25 cellular contexts compared by ENCODE assay signal in genomic region chr22:27685515-27685914, GRCh38.
DNase-seq lines count a peak whose midpoint lies in the region; ATAC-seq and TF ChIP-seq lines count a peak whose summit lies in the region.
"Had no signal": no experiment of that assay in that cellular context is flagged by ENCODE, and none has a peak within 500 bp of the region (broad histone marks: within the 10 kb centered on the region; RNA-seq: fewer than 3 reads in every experiment).

No MANE protein-coding gene starts in this region.

- intact Hi-C loops in heart right ventricle (cut with DNase I) = loop anchor here in 1 of 10 donors (5.0 kb wide), 1 partner anchor 48 kb away; no protein-coding TSS in a partner anchor
- intact Hi-C loops in activated T-helper 2 cell treated with anti-CD3 and anti-CD28 coated beads, Interferon-gamma antibody, Interleukin-2, Interleukin-4, amounts not matched to agents 10 μg/mL and 5 μg/mL and 100 μg/mL, durations not matched to agents 14 hours and 24 hours and 36 hours (cut with micrococcal nuclease) = no loop called here

- peak overlapping the region; percentile 58 for H2BK12ac ChIP-seq in trophoblast cell (ENCODE audit: low read length)

- TF ChIP-seq CTCF in brain (conservative IDR thresholded peaks at IDR 0.05) (no peak), heart right ventricle (IDR thresholded peaks at IDR 0.05) (no peak)

- H3K27me3 Mint-ChIP-seq in brain = peaks cover 3% of the 10 kb centered on the region
- H3K27me3 Mint-ChIP-seq in activated T-helper 2 cell treated with anti-CD3 and anti-CD28 coated beads, Interferon-gamma antibody, Interleukin-2, Interleukin-4, amounts not matched to agents 10 μg/mL and 5 μg/mL and 100 μg/mL, durations not matched to agents 14 hours and 24 hours and 36 hours (ENCODE audit: low read depth) = no peaks in the 10 kb centered on the region
- H3K27me3 Mint-ChIP-seq: CD4-positive, CD25-positive, alpha-beta regulatory T cell had no signal

- H3K4me1 ChIP-seq in heart right ventricle (peaks cover 2 to 27% (median 22%) of the 10 kb centered on the region in 9 donors), trophoblast cell (ENCODE audit: control insufficient read depth in 1 of 2, insufficient read depth in 2 of 2, low read length in 2 of 2) (peaks cover 18 to 21% of the 10 kb centered on the region in 2 experiments)

- H3K4me2 ChIP-seq in trophoblast cell (ENCODE audit: low read length) = no peak overlapping the region

- H3K36me3 ChIP-seq in heart right ventricle = no peaks in the 10 kb centered on the region
- no peaks in the 10 kb centered on the region for H3K36me3 ChIP-seq in trophoblast cell (ENCODE audit: control insufficient read depth in 1 of 2, insufficient read depth in 2 of 2, low read length in 2 of 2)
- H3K36me3 ChIP-seq: MG63 had no signal

- ATAC-seq in heart right ventricle (peak in 7 of 8 donors; percentile 30 to 89 (median 58)), GM18873 (IDR thresholded peaks at IDR 0.05; ENCODE audit: low FRiP score, unreplicated experiment) (no peak), HG03457 (IDR thresholded peaks at IDR 0.05; ENCODE audit: unreplicated experiment) (no peak)
- ATAC-seq: activated CD8-positive, alpha-beta T cell treated with anti-CD3 and anti-CD28 coated beads, Interleukin-2, amount 10 ng/mL, durations not matched to agents 7 days and 5 days; natural killer cell had no signal

- DNase-seq in heart right ventricle (peak; percentile 37 to 47), trophoblast cell (no peak), SW 1271 (lab: John Stamatoyannopoulos, UW) (no peak)
- DNase-seq in activated T-helper 2 cell treated with anti-CD3 and anti-CD28 coated beads, Interferon-gamma antibody, Interleukin-2, Interleukin-4, amounts not matched to agents 10 μg/mL and 5 μg/mL and 100 μg/mL, durations not matched to agents 14 hours and 24 hours and 36 hours (ENCODE audit: low spot score) = no peak
- DNase-seq: activated CD4-positive, alpha-beta T cell treated with anti-CD3 and anti-CD28 coated beads for 1 hour; activated CD8-positive, alpha-beta T cell treated with anti-CD3 and anti-CD28 coated beads, Interleukin-2, amount 10 ng/mL, durations not matched to agents 7 days and 5 days; activated effector memory CD4-positive, alpha-beta T cell treated with Interleukin-2 at 50 U/mL for 16 hours; activated naive CD8-positive, alpha-beta T cell treated with anti-CD3 and anti-CD28 coated beads for 36 hours; activated T-cell treated with anti-CD3 and anti-CD28 coated beads for 4 hours; CD4-positive, CD25-positive, alpha-beta regulatory T cell; cortex of kidney; KBM-7; MG63; natural killer cell; NCI-H1417 treated with DMSO at 0.1 percent for 48 hours; NCI-H2081 treated with DMSO at 0.1 percent for 48 hours; NCI-H82; RPMI8226; small intestine; stimulated activated CD4-positive, alpha-beta T cell treated with anti-CD3 and anti-CD28 coated beads, Interleukin-1b, Interleukin-23, amount 100 ng/mL, for 48 hours had no signal

- peaks cover 7% of the 10 kb centered on the region for H3K79me1 ChIP-seq in trophoblast cell (ENCODE audit: low read length)

- H4K12ac ChIP-seq in trophoblast cell (ENCODE audit: low read depth, low read length) = no peak overlapping the region

- H3K27me3 ChIP-seq in heart right ventricle (no peaks in the 10 kb centered on the region), trophoblast cell (ENCODE audit: insufficient read depth, low read length) (no peaks in the 10 kb centered on the region)
- H3K27me3 ChIP-seq: body of pancreas, MG63 had no signal

- H3K27ac ChIP-seq in heart right ventricle (peak overlapping the region; percentile 79 to 93 (median 84)), trophoblast cell (ENCODE audit: low read depth, low read length) (no peak overlapping the region)

- WGBS in heart right ventricle, 2 donors = 75 to 79% methylated on average over 5 of the region's 5 CpGs
- WGBS in trophoblast cell (ENCODE audit: extremely low coverage, insufficient coverage, insufficient read length) = no CpG with 5 or more reads among the region's 5 CpGs

- H3K9me3 Mint-ChIP-seq in brain = peaks cover 5 to 21% (median 17%) of the 10 kb centered on the region in 5 experiments
- peaks cover 4% of the 10 kb centered on the region for H3K9me3 Mint-ChIP-seq in activated T-helper 2 cell treated with anti-CD3 and anti-CD28 coated beads, Interferon-gamma antibody, Interleukin-2, Interleukin-4, amounts not matched to agents 10 μg/mL and 5 μg/mL and 100 μg/mL, durations not matched to agents 14 hours and 24 hours and 36 hours
- H3K9me3 Mint-ChIP-seq: natural killer cell had no signal

- peaks cover 44% of the 10 kb centered on the region for H3K4me1 Mint-ChIP-seq in brain
- no peaks in the 10 kb centered on the region for H3K4me1 Mint-ChIP-seq in activated T-helper 2 cell treated with anti-CD3 and anti-CD28 coated beads, Interferon-gamma antibody, Interleukin-2, Interleukin-4, amounts not matched to agents 10 μg/mL and 5 μg/mL and 100 μg/mL, durations not matched to agents 14 hours and 24 hours and 36 hours (ENCODE audit: low read depth)
- H3K4me1 Mint-ChIP-seq: activated naive CD8-positive, alpha-beta T cell treated with anti-CD3 and anti-CD28 coated beads for 36 hours; natural killer cell had no signal

- no peak overlapping the region for H2BK120ac ChIP-seq in trophoblast cell (ENCODE audit: insufficient read depth, low read length, poor library complexity)

- no peak overlapping the region for H4K8ac ChIP-seq in trophoblast cell (ENCODE audit: low read depth, low read length)

- no peak overlapping the region for H3K4ac ChIP-seq in trophoblast cell (ENCODE audit: low read depth, low read length)

- H3K23ac ChIP-seq in trophoblast cell (ENCODE audit: low read length) = no peak overlapping the region

- peak overlapping the region; percentile 5 for H2AK5ac ChIP-seq in trophoblast cell (ENCODE audit: low read length)

- H3K4me3 Mint-ChIP-seq in brain = no peak overlapping the region
- H3K4me3 Mint-ChIP-seq in activated T-helper 2 cell treated with anti-CD3 and anti-CD28 coated beads, Interferon-gamma antibody, Interleukin-2, Interleukin-4, amounts not matched to agents 10 μg/mL and 5 μg/mL and 100 μg/mL, durations not matched to agents 14 hours and 24 hours and 36 hours (ENCODE audit: low read depth) = no peak overlapping the region
- H3K4me3 Mint-ChIP-seq: activated CD8-positive, alpha-beta T cell treated with anti-CD3 and anti-CD28 coated beads, Interleukin-2, amount 10 ng/mL, durations not matched to agents 7 days and 5 days; activated naive CD8-positive, alpha-beta T cell treated with anti-CD3 and anti-CD28 coated beads for 36 hours; CD4-positive, CD25-positive, alpha-beta regulatory T cell; natural killer cell; T-helper 1 cell treated with Interleukin-12 subunit alpha and Interleukin-12 subunit beta and Interleukin-4 antibody, amounts not matched to agents 30 μg/mL and 1 μg/mL, for 36 hours had no signal

- no peak overlapping the region for H3K18ac ChIP-seq in trophoblast cell (ENCODE audit: low read length)

- H3K36me3 Mint-ChIP-seq in brain = no peaks in the 10 kb centered on the region
- no peaks in the 10 kb centered on the region for H3K36me3 Mint-ChIP-seq in activated T-helper 2 cell treated with anti-CD3 and anti-CD28 coated beads, Interferon-gamma antibody, Interleukin-2, Interleukin-4, amounts not matched to agents 10 μg/mL and 5 μg/mL and 100 μg/mL, durations not matched to agents 14 hours and 24 hours and 36 hours (ENCODE audit: low read depth)
- H3K36me3 Mint-ChIP-seq: activated naive CD8-positive, alpha-beta T cell treated with anti-CD3 and anti-CD28 coated beads for 36 hours; natural killer cell had no signal

- peak overlapping the region; percentile 2 for H4K91ac ChIP-seq in trophoblast cell (ENCODE audit: low read depth, low read length)

- H3K79me2 ChIP-seq in trophoblast cell (ENCODE audit: control insufficient read depth, insufficient read depth, low read length, poor library complexity) = no peaks in the 10 kb centered on the region

- H3K14ac ChIP-seq in trophoblast cell (ENCODE audit: low read length) = peak overlapping the region; percentile 9

- peak overlapping the region in 3 of 5 experiments; percentile 91 to 94 (median 92) for H3K27ac Mint-ChIP-seq in brain
- H3K27ac Mint-ChIP-seq in activated T-helper 2 cell treated with anti-CD3 and anti-CD28 coated beads, Interferon-gamma antibody, Interleukin-2, Interleukin-4, amounts not matched to agents 10 μg/mL and 5 μg/mL and 100 μg/mL, durations not matched to agents 14 hours and 24 hours and 36 hours = no peak overlapping the region
- H3K27ac Mint-ChIP-seq: activated CD8-positive, alpha-beta T cell treated with anti-CD3 and anti-CD28 coated beads, Interleukin-2, amount 10 ng/mL, durations not matched to agents 7 days and 5 days; activated naive CD8-positive, alpha-beta T cell treated with anti-CD3 and anti-CD28 coated beads for 36 hours; CD4-positive, CD25-positive, alpha-beta regulatory T cell; natural killer cell; T-helper 1 cell treated with Interleukin-12 subunit alpha and Interleukin-12 subunit beta and Interleukin-4 antibody, amounts not matched to agents 30 μg/mL and 1 μg/mL, for 36 hours had no signal

- H3K9me3 ChIP-seq in heart right ventricle (peaks cover 0 to 15% (median 0%) of the 10 kb centered on the region in 11 donors), trophoblast cell (ENCODE audit: insufficient read depth, low read depth, low read length) (peaks cover 2% of the 10 kb centered on the region)
- H3K9me3 ChIP-seq: body of pancreas had no signal

- no peak overlapping the region for H3K4me3 ChIP-seq in heart right ventricle
- no peak overlapping the region for H3K4me3 ChIP-seq in trophoblast cell (ENCODE audit: low read depth, low read length)
- H3K4me3 ChIP-seq: body of pancreas, MG63 had no signal

- no peak overlapping the region for H3K9ac ChIP-seq in trophoblast cell (ENCODE audit: low read length)

- no peak overlapping the region for H2BK5ac ChIP-seq in trophoblast cell (ENCODE audit: low read depth, low read length, poor library complexity)

- no peak overlapping the region for H2AFZ ChIP-seq in trophoblast cell (ENCODE audit: insufficient read depth, low read length, poor library complexity)

Comparison
In these comparisons a context has a peak if more than half of its experiments do, and no peak if none do; other contexts are left out.
1. ATAC-seq: peak in heart right ventricle (7 of 8); none in GM18873 (single experiment) and HG03457 (single experiment).
2. DNase-seq: peak in heart right ventricle (2 of 2); none in trophoblast cell (0 of 2), SW 1271 (0 of 2) and activated T-helper 2 cell treated with anti-CD3 and anti-CD28 coated beads, Interferon-gamma antibody, Interleukin-2, Interleukin-4, amounts not matched to agents 10 μg/mL and 5 μg/mL and 100 μg/mL, durations not matched to agents 14 hours and 24 hours and 36 hours (single experiment).